Comparison of ENCODE assay signal across 8 cellular contexts in genomic region chr12:8948711-8949524, GRCh38. TPM values are rescaled to one million over a fixed set of nuclear protein-coding genes. Genes with fewer than 3 reads are reported as not detected.
A peak's percentile ranks its signal among the peaks of the same experiment; 100 is the strongest.
DNase-seq lines count a peak whose midpoint lies in the region; ATAC-seq and TF ChIP-seq lines count a peak whose summit lies in the region.

No MANE protein-coding gene starts in this region.

- H3K27ac Mint-ChIP-seq in Calu3 (ENCODE audit: unreplicated experiment), result peak overlapping the region; percentile 87

- WGBS in suprapubic skin, result 1% methylated on average over 24 of the region's 24 CpGs

- peaks cover 6 to 36% of the 10 kb centered on the region in 2 donors for H3K4me1 ChIP-seq in left lung
- H3K4me1 ChIP-seq in suprapubic skin, result peaks cover 35% of the 10 kb centered on the region

- TF ChIP-seq POLR2A in suprapubic skin (IDR thresholded peaks at IDR 0.05), result peak in 1 of 2 donors; percentile 16

- no peak for TF ChIP-seq EP300 in suprapubic skin (IDR thresholded peaks at IDR 0.05)

- peaks cover 47% of the 10 kb centered on the region for H3K36me3 Mint-ChIP-seq in Calu3 (ENCODE audit: insufficient read depth, unreplicated experiment)

- H3K9me3 ChIP-seq in left lung (no peaks in the 10 kb centered on the region), suprapubic skin (no peaks in the 10 kb centered on the region)

- peak; percentile 39 for ATAC-seq in GM19324 (IDR thresholded peaks at IDR 0.05; ENCODE audit: low FRiP score, unreplicated experiment)
- ATAC-seq in HG03378 (IDR thresholded peaks at IDR 0.05; ENCODE audit: unreplicated experiment), result peak; percentile 22
- peak; percentile 57 for ATAC-seq in left lung

- CTCF ChIA-PET in Calu3 (lab: Charles Lee), result interaction anchor here (0.6 to 1.8 kb wide), 11 partner anchors 10 to 1307 kb away, joined by 3 to 7 read pairs (median 3); partner anchors contain the start of gene A2ML1

- H3K36me3 ChIP-seq in left lung (peaks cover 0 to 29% of the 10 kb centered on the region in 2 donors), suprapubic skin (peaks cover 24% of the 10 kb centered on the region)

- intact Hi-C loops in Calu3 (cut with micrococcal nuclease; ENCODE audit: unreplicated experiment), result no loop called here
- intact Hi-C loops in left lung (cut with DNase I), result no loop called here

- peaks cover 20% of the 10 kb centered on the region for H3K4me1 Mint-ChIP-seq in Calu3 (ENCODE audit: low read depth, unreplicated experiment)

- H3K27me3 Mint-ChIP-seq in Calu3 (ENCODE audit: unreplicated experiment), result no peaks in the 10 kb centered on the region

- TF ChIP-seq CTCF in Calu3 (IDR thresholded peaks at IDR 0.05; ENCODE audit: unreplicated experiment) (no peak), choroid plexus epithelial cell (conservative IDR thresholded peaks at IDR 0.05; ENCODE audit: low read depth, low read length) (no peak), left lung (IDR thresholded peaks at IDR 0.05) (no peak), suprapubic skin (IDR thresholded peaks at IDR 0.05) (no peak)

- BruUV-seq in Calu3 (replicated peaks; lab: Mats Ljungman, UMichigan), result TSS peak; percentile 48

- DNase-seq in Calu3 (no peak), RPMI8226 (peak; percentile 39), choroid plexus epithelial cell (ENCODE audit: low read depth) (peak; percentile 57), left lung (peak in 1 of 2 donors; percentile 31), suprapubic skin (ENCODE audit: low spot score in 2 of 2) (no peak)
- DNase-seq in stimulated activated CD4-positive, alpha-beta T cell treated with anti-CD3 and anti-CD28 coated beads, Interleukin-2, amount 100 ng/mL, for 24 hours, result no peak

- H3K27me3 ChIP-seq in left lung, result no peaks in the 10 kb centered on the region
- H3K27me3 ChIP-seq in suprapubic skin, result no peaks in the 10 kb centered on the region

- H3K4me3 ChIP-seq in choroid plexus epithelial cell (ENCODE audit: low read depth, low read length) (peak overlapping the region; percentile 90), left lung (peak overlapping the region; percentile 77 to 94), suprapubic skin (peak overlapping the region; percentile 84)

- peaks cover 6% of the 10 kb centered on the region for H3K9me3 Mint-ChIP-seq in Calu3 (ENCODE audit: low read depth, unreplicated experiment)

- H3K4me3 Mint-ChIP-seq in Calu3 (ENCODE audit: low read depth, unreplicated experiment), result peak overlapping the region; percentile 87

- H3K27ac ChIP-seq in left lung (peak overlapping the region; percentile 95 to 99), suprapubic skin (peak overlapping the region; percentile 97)

RNA-seq across cellular contexts. Expression of gene M6PR, which starts 0.5 kb away (rescaled TPM):
- total RNA-seq in Calu3 (2022) (241 and 256 TPM in 2 replicates), left lung (100 to 1,000 TPM; 152 to 243 TPM), suprapubic skin (100 to 1,000 TPM in 3 of 4 donors, 10 to 100 TPM in 1; 75.8 to 138 (median 120) TPM)

RNA-seq across cellular contexts. Expression of gene PHC1, which starts 34.6 kb away (rescaled TPM):
- total RNA-seq in Calu3 (2022) (23.0 and 27.9 TPM in 2 replicates), left lung (10 to 100 TPM; 30.1 to 34.1 TPM), suprapubic skin (10 to 100 TPM; 15.7 to 32.6 (median 28.2) TPM)

RNA-seq across cellular contexts. Expression of gene KLRG1, which starts 40.4 kb away (rescaled TPM):
- total RNA-seq in Calu3 (2022) (0.38 and 0.66 TPM in 2 replicates), left lung (1 to 10 TPM; 2.0 to 3.0 TPM), suprapubic skin (1 to 10 TPM in 2 of 4 donors, not detected in 2; 2.4 to 2.5 TPM)

Comparison
In these comparisons a context has a peak if more than half of its experiments do, and no peak if none do; other contexts are left out.
1. DNase-seq: peak in RPMI8226 (single experiment) and choroid plexus epithelial cell (single experiment); none in Calu3 (single experiment), suprapubic skin (0 of 2) and stimulated activated CD4-positive, alpha-beta T cell treated with anti-CD3 and anti-CD28 coated beads, Interleukin-2, amount 100 ng/mL, for 24 hours (0 of 2).
2. Peak in every context shown above with its lines, with median percentiles within 50 percentile points of each other: ATAC-seq and H3K4me3 ChIP-seq.